Comparison of ENCODE assay signal across 11 cellular contexts in genomic region chr19:4391701-4392543, GRCh38. TPM values are rescaled to one million over a fixed set of nuclear protein-coding genes. Genes with fewer than 3 reads are reported as not detected.
DNase-seq lines count a peak whose midpoint lies in the region; ATAC-seq and TF ChIP-seq lines count a peak whose summit lies in the region.
"Had no signal": no experiment of that assay in that cellular context is flagged by ENCODE, and none has a peak within 500 bp of the region (broad histone marks: within the 10 kb centered on the region; RNA-seq: fewer than 3 reads in every experiment).

No MANE protein-coding gene starts in this region.

- peaks cover 56% of the 10 kb centered on the region for H3K4me1 Mint-ChIP-seq in activated T-cell treated with anti-CD3 and anti-CD28 coated beads, Interleukin-2, amount 50 U/mL, for 24 hours (ENCODE audit: low read depth)

- H3K4me3 Mint-ChIP-seq in activated T-cell treated with anti-CD3 and anti-CD28 coated beads, Interleukin-2, amount 50 U/mL, for 24 hours = no peak overlapping the region

- peaks cover 25% of the 10 kb centered on the region for H3K79me2 ChIP-seq in neural cell (replicated peaks; ENCODE audit: insufficient read depth, low read length)

- H3K9me3 ChIP-seq in neural cell (ENCODE audit: low read length) = no peaks in the 10 kb centered on the region
- H3K9me3 ChIP-seq: testis had no signal

- no peak for TF ChIP-seq EP300 in neural cell (conservative IDR thresholded peaks at IDR 0.05; ENCODE audit: poor library complexity, severe bottlenecking)

- H3K27me3 ChIP-seq in neural cell (ENCODE audit: insufficient read depth, low read depth, low read length) = no peaks in the 10 kb centered on the region
- H3K27me3 ChIP-seq: testis had no signal

- TF ChIP-seq CTCF in fibroblast of mammary gland (conservative IDR thresholded peaks at IDR 0.05; ENCODE audit: control insufficient read depth, insufficient read depth, low read depth, low read length) = no peak
- no peak for TF ChIP-seq CTCF in neural cell (IDR thresholded peaks at IDR 0.05; ENCODE audit: poor library complexity, severe bottlenecking)

- H3K27ac ChIP-seq in neural cell (ENCODE audit: low read length) = peak overlapping the region; percentile 88

- peaks cover 72% of the 10 kb centered on the region for H3K36me3 Mint-ChIP-seq in activated T-cell treated with anti-CD3 and anti-CD28 coated beads, Interleukin-2, amount 50 U/mL, for 24 hours (ENCODE audit: low read depth)

- no peak overlapping the region for H3K4me3 ChIP-seq in fibroblast of mammary gland (ENCODE audit: control insufficient read depth, low read depth, low read length)
- H3K4me3 ChIP-seq in neural cell (ENCODE audit: low read length) = no peak overlapping the region
- H3K4me3 ChIP-seq: testis had no signal

- H3K27ac Mint-ChIP-seq in activated T-cell treated with anti-CD3 and anti-CD28 coated beads, Interleukin-2, amount 50 U/mL, for 24 hours = peak overlapping the region; percentile 47

- no peaks in the 10 kb centered on the region for H4K20me1 ChIP-seq in neural cell (ENCODE audit: insufficient read depth)

- H3K36me3 ChIP-seq in neural cell (ENCODE audit: insufficient read depth, low read length) = no peaks in the 10 kb centered on the region

- no peaks in the 10 kb centered on the region for H3F3A ChIP-seq in neural cell (ENCODE audit: insufficient read depth, low read length, poor library complexity, severe bottlenecking)

- TF ChIP-seq RAD21 in neural cell (conservative IDR thresholded peaks at IDR 0.05) = no peak

- no peaks in the 10 kb centered on the region for H3K9me2 ChIP-seq in neural cell (ENCODE audit: insufficient read depth, low read length)

- no peak for DNase-seq in activated T-cell treated with anti-CD3 and anti-CD28 coated beads, Interleukin-2, amount 50 U/mL, for 24 hours
- DNase-seq in activated T-cell treated with anti-CD3 and anti-CD28 coated beads, Interleukin-2, amount 50 U/mL, for 1 hour = no peak
- DNase-seq in fibroblast of mammary gland (ENCODE audit: low read depth) (peak; percentile 85), foreskin melanocyte (no peak), SHP77 (lab: John Stamatoyannopoulos, UW) (no peak)
- DNase-seq: NCI-H146, T1000, testis had no signal

- no peak overlapping the region for H3K9ac ChIP-seq in neural cell (ENCODE audit: low read length)

- no peaks in the 10 kb centered on the region for H3K27me3 Mint-ChIP-seq in activated T-cell treated with anti-CD3 and anti-CD28 coated beads, Interleukin-2, amount 50 U/mL, for 24 hours

- no peak overlapping the region for H3K4me2 ChIP-seq in neural cell (ENCODE audit: low read length)

- ATAC-seq in HG02571 (IDR thresholded peaks at IDR 0.05; ENCODE audit: unreplicated experiment) (no peak), HG03442 (IDR thresholded peaks at IDR 0.05; ENCODE audit: unreplicated experiment) (no peak)

- no peak overlapping the region for H2AFZ ChIP-seq in neural cell (ENCODE audit: low read depth, low read length)

- H3K9me3 Mint-ChIP-seq in activated T-cell treated with anti-CD3 and anti-CD28 coated beads, Interleukin-2, amount 50 U/mL, for 24 hours = no peaks in the 10 kb centered on the region

TF ChIP-seq in neural cell, 6 proteins besides CTCF, POLR2A, EP300 and RAD21:
- TF ChIP-seq REST (IDR thresholded peaks at IDR 0.05; ENCODE audit: borderline replicate concordance) = no peak
- no peak for TF ChIP-seq MXI1 (conservative IDR thresholded peaks at IDR 0.05; ENCODE audit: poor library complexity, severe bottlenecking)
- no peak for TF ChIP-seq SMC3 (conservative IDR thresholded peaks at IDR 0.05; ENCODE audit: poor library complexity)
- no peak for TF ChIP-seq EZH2 (IDR thresholded peaks at IDR 0.05; ENCODE audit: borderline replicate concordance, insufficient read depth, low read length, poor library complexity, severe bottlenecking)
- TF ChIP-seq POLR2AphosphoS5 (IDR thresholded peaks at IDR 0.05) = no peak
- TF ChIP-seq TAF1 (IDR thresholded peaks at IDR 0.05; ENCODE audit: low read depth) = no peak

RNA-seq across cellular contexts. Expression of gene SH3GL1, which starts 8.4 kb away (rescaled TPM):
- polyA plus RNA-seq in neural cell = 25.2 and 28.6 TPM in 2 replicates
- 30.8 and 33.1 TPM in 2 replicates for polyA minus RNA-seq in neural cell

RNA-seq across cellular contexts. Expression of gene CHAF1A, which starts 10.5 kb away (rescaled TPM):
- 3.1 and 9.4 TPM in 2 replicates for polyA plus RNA-seq in neural cell
- 7.5 and 11.4 TPM in 2 replicates for polyA minus RNA-seq in neural cell

RNA-seq across cellular contexts. Expression of gene MPND, which starts 48.6 kb away (rescaled TPM):
- 34.8 and 37.0 TPM in 2 replicates for polyA plus RNA-seq in neural cell
- 27.0 and 34.8 TPM in 2 replicates for polyA minus RNA-seq in neural cell

RNA-seq across cellular contexts. Expression of gene STAP2, which starts 53.3 kb away (rescaled TPM):
- polyA plus RNA-seq in neural cell = 0.16 and 0.62 TPM in 2 replicates
- polyA minus RNA-seq in neural cell = 0.49 TPM in 1 of 2 replicates, not detected in the other
